2 cellular contexts compared by ENCODE assay signal in the genomic region with DNA sequence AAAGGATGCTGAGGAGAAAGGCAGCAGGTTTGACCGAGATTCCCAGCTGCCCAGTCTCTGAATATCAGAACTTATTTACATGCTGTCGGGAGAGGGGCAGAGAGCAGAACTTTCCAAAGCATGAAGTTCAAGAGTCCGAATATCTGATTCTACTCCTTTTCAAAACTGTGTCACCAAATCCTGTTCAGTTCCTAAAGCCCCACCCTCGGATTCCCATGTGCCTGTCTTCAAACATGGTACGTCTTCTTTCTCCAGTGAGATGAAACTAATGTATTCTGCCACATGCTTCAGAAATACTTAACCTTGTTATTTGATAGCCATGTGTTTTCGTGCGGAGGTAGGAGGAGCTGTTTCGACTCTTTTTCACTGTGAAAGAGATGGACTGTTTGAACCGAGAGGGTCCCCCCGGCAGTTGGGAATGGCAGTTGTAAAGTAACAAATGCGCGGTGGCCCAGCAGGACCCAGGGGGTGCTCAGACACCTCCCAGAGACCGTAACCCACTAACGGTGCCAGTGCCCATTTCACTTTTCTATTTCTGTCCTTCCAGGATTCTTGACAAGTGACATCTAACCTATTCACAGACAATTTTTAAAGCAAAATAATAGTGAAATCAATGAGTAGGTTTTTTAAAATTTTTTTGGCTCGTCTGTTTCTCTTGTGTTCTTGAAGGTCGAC.
A peak's percentile ranks its signal among the peaks of the same experiment; 100 is the strongest.
TF ChIP-seq lines count a peak whose summit lies in the region.

No MANE protein-coding gene starts in this region.

TF ChIP-seq in liver, 16 proteins besides CTCF, POLR2A, EP300 and RAD21 (continued from another document):
- peak in 1 of 2 donors; percentile 14 for TF ChIP-seq RXRA (IDR thresholded peaks at IDR 0.05)
- TF ChIP-seq REST (IDR thresholded peaks at IDR 0.05) = no peak
TF ChIP-seq in liver: peak in this region for 4.

TF ChIP-seq in HepG2, 621 proteins besides CTCF, POLR2A, EP300 and RAD21 (continued from another document):
- TF ChIP-seq, protein P1, sequence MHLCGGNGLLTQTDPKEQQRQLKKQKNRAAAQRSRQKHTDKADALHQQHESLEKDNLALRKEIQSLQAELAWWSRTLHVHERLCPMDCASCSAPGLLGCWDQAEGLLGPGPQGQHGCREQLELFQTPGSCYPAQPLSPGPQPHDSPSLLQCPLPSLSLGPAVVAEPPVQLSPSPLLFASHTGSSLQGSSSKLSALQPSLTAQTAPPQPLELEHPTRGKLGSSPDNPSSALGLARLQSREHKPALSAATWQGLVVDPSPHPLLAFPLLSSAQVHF (CRISPR knock-in tag; IDR thresholded peaks at IDR 0.05) = no peak
- TF ChIP-seq ZNF619 (CRISPR knock-in tag; IDR thresholded peaks at IDR 0.05) (no peak), PHB2 (IDR thresholded peaks at IDR 0.05; ENCODE audit: partially characterized antibody) (no peak), ZFP1 (CRISPR knock-in tag; IDR thresholded peaks at IDR 0.05) (no peak), ZBTB44 (CRISPR knock-in tag; IDR thresholded peaks at IDR 0.05) (no peak), ZNF280B (CRISPR knock-in tag; IDR thresholded peaks at IDR 0.05; ENCODE audit: borderline replicate concordance) (no peak), FOXO4 (CRISPR knock-in tag; conservative IDR thresholded peaks at IDR 0.05) (no peak), NFKB2 (CRISPR knock-in tag; IDR thresholded peaks at IDR 0.05; ENCODE audit: borderline replicate concordance) (no peak)
- TF ChIP-seq, protein P2, sequence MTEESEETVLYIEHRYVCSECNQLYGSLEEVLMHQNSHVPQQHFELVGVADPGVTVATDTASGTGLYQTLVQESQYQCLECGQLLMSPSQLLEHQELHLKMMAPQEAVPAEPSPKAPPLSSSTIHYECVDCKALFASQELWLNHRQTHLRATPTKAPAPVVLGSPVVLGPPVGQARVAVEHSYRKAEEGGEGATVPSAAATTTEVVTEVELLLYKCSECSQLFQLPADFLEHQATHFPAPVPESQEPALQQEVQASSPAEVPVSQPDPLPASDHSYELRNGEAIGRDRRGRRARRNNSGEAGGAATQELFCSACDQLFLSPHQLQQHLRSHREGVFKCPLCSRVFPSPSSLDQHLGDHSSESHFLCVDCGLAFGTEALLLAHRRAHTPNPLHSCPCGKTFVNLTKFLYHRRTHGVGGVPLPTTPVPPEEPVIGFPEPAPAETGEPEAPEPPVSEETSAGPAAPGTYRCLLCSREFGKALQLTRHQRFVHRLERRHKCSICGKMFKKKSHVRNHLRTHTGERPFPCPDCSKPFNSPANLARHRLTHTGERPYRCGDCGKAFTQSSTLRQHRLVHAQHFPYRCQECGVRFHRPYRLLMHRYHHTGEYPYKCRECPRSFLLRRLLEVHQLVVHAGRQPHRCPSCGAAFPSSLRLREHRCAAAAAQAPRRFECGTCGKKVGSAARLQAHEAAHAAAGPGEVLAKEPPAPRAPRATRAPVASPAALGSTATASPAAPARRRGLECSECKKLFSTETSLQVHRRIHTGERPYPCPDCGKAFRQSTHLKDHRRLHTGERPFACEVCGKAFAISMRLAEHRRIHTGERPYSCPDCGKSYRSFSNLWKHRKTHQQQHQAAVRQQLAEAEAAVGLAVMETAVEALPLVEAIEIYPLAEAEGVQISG (CRISPR knock-in tag; IDR thresholded peaks at IDR 0.05) = no peak
